ENCODE assay signal across 12 cellular contexts in genomic region chrX:119885554-119886428, GRCh38. TPM values are rescaled to one million over a fixed set of nuclear protein-coding genes. Genes with fewer than 3 reads are reported as not detected.
DNase-seq lines count a peak whose midpoint lies in the region; ATAC-seq, FAIRE-seq and TF ChIP-seq lines count a peak whose summit lies in the region.
"Had no signal": no experiment of that assay in that cellular context is flagged by ENCODE, and none has a peak within 500 bp of the region (broad histone marks: within the 10 kb centered on the region; RNA-seq: fewer than 3 reads in every experiment).

No MANE protein-coding gene starts in this region.

- H3K27me3 ChIP-seq in endothelial cell of umbilical vein (ENCODE audit: control insufficient read depth in 2 of 2, insufficient read depth in 2 of 2, low read length in 2 of 2) = no peaks in the 10 kb centered on the region
- H3K27me3 ChIP-seq in subcutaneous abdominal adipose tissue (ENCODE audit: control insufficient read depth in 5 of 5, insufficient read depth in 4 of 5, low read length in 5 of 5) = peaks cover 0 to 13% (median 3%) of the 10 kb centered on the region in 5 donors

- DNase-seq in activated T-cell treated with anti-CD3 and anti-CD28 coated beads, Interleukin-2, amount 50 U/mL, for 72 hours = peak; percentile 18 to 23
- DNase-seq in activated T-cell treated with anti-CD3 and anti-CD28 coated beads, Interleukin-2, amount 50 U/mL, for 1 hour = no peak
- DNase-seq in SHP77 (lab: John Stamatoyannopoulos, UW) (peak; percentile 77 to 82), endothelial cell of umbilical vein (ENCODE audit: low read depth, low spot score) (no peak), anterior cingulate cortex (lab: John Stamatoyannopoulos, UW) (no peak)
- DNase-seq: COR-L47, KG1, occipital lobe had no signal

- intact Hi-C loops in endothelial cell of umbilical vein (cut with micrococcal nuclease) = no loop called here

- no peak overlapping the region for H3K27ac Mint-ChIP-seq in activated T-cell treated with anti-CD3 and anti-CD28 coated beads, Interleukin-2, amount 50 U/mL, for 72 hours

- TF ChIP-seq POLR2A in endothelial cell of umbilical vein (IDR thresholded peaks at IDR 0.05; ENCODE audit: low read depth, low read length) = no peak

- H3K36me3 ChIP-seq in endothelial cell of umbilical vein (ENCODE audit: control insufficient read depth in 2 of 2, extremely low read depth in 1 of 2, insufficient read depth in 2 of 2, low read length in 2 of 2) (no peaks in the 10 kb centered on the region), subcutaneous abdominal adipose tissue (ENCODE audit: control insufficient read depth in 5 of 5, insufficient read depth in 5 of 5, low read length in 5 of 5) (no peaks in the 10 kb centered on the region)

- H3K4me1 Mint-ChIP-seq in activated T-cell treated with anti-CD3 and anti-CD28 coated beads, Interleukin-2, amount 50 U/mL, for 72 hours (ENCODE audit: low read depth) = peaks cover 8% of the 10 kb centered on the region

- no peak overlapping the region for H2AFZ ChIP-seq in endothelial cell of umbilical vein (ENCODE audit: low read depth, low read length)

- H3K4me3 ChIP-seq in endothelial cell of umbilical vein (replicated peaks in 1 of 3; ENCODE audit: insufficient read depth in 1 of 3, low read depth in 1 of 3, low read length in 3 of 3) (no peak overlapping the region), subcutaneous abdominal adipose tissue (ENCODE audit: low read depth in 1 of 5, low read length in 5 of 5) (peak overlapping the region in 4 of 5 donors; percentile 7 to 38 (median 24))

- H3K9me1 ChIP-seq in endothelial cell of umbilical vein (replicated peaks; ENCODE audit: control insufficient read depth, extremely low read depth, insufficient read depth, low read length) = no peaks in the 10 kb centered on the region

- peak overlapping the region; percentile 14 to 69 for H3K4me3 Mint-ChIP-seq in activated T-cell treated with anti-CD3 and anti-CD28 coated beads, Interleukin-2, amount 50 U/mL, for 72 hours

- dilution Hi-C loops in endothelial cell of umbilical vein (cut with MboI; ENCODE audit: extremely low pct_ligation_motif_present, low sequenced_read_pairs) = no loop called here

- H4K20me1 ChIP-seq in endothelial cell of umbilical vein (replicated peaks; ENCODE audit: control insufficient read depth, extremely low read depth, insufficient read depth, low read length) = no peaks in the 10 kb centered on the region

- no peak overlapping the region for H3K27ac ChIP-seq in endothelial cell of umbilical vein (ENCODE audit: insufficient read depth, low read depth, low read length)
- no peak overlapping the region for H3K27ac ChIP-seq in subcutaneous abdominal adipose tissue (ENCODE audit: low read depth, low read length)

- peaks cover 6% of the 10 kb centered on the region for H3K27me3 Mint-ChIP-seq in activated T-cell treated with anti-CD3 and anti-CD28 coated beads, Interleukin-2, amount 50 U/mL, for 72 hours (ENCODE audit: low read depth)

- FAIRE-seq in endothelial cell of umbilical vein (lab: Jason Lieb, UNC) = peak; percentile 38

- H3K4me2 ChIP-seq in endothelial cell of umbilical vein (ENCODE audit: insufficient read depth, low read length) = no peak overlapping the region

- H3K9me3 ChIP-seq in endothelial cell of umbilical vein (replicated peaks; ENCODE audit: control insufficient read depth, insufficient read depth, low read length) (no peaks in the 10 kb centered on the region), subcutaneous abdominal adipose tissue (ENCODE audit: control insufficient read depth in 5 of 5, low read length in 5 of 5) (no peaks in the 10 kb centered on the region)

- POLR2A ChIA-PET in endothelial cell of umbilical vein (lab: Charles Lee) = no interaction called here

- H3K9me3 Mint-ChIP-seq in activated T-cell treated with anti-CD3 and anti-CD28 coated beads, Interleukin-2, amount 50 U/mL, for 72 hours = no peaks in the 10 kb centered on the region

- CTCF ChIA-PET in endothelial cell of umbilical vein (lab: Charles Lee) = no interaction called here

- no peaks in the 10 kb centered on the region for H3K79me2 ChIP-seq in endothelial cell of umbilical vein (ENCODE audit: control insufficient read depth, insufficient read depth, low read length)

- peak; percentile 61 to 73 for ATAC-seq in activated T-cell treated with anti-CD3 and anti-CD28 coated beads, Interleukin-2, amount 50 U/mL, for 72 hours (replicated peaks in 1 of 2)
- ATAC-seq in GM18498 (IDR thresholded peaks at IDR 0.05; ENCODE audit: unreplicated experiment) (no peak), GM19351 (IDR thresholded peaks at IDR 0.05; ENCODE audit: unreplicated experiment) (no peak)

- BruUV-seq in endothelial cell of umbilical vein (replicated peaks; lab: Mats Ljungman, UMichigan) = no TSS peak

- H3K4me1 ChIP-seq in endothelial cell of umbilical vein (ENCODE audit: control insufficient read depth, extremely low read depth, insufficient read depth, low read length) (no peaks in the 10 kb centered on the region), subcutaneous abdominal adipose tissue (ENCODE audit: control insufficient read depth in 5 of 5, insufficient read depth in 5 of 5, low read length in 5 of 5) (peaks cover 0 to 4% (median 0%) of the 10 kb centered on the region in 5 donors)

- no peak for TF ChIP-seq CTCF in endothelial cell of umbilical vein (IDR thresholded peaks at IDR 0.05; ENCODE audit: extremely low read depth in 1 of 2, insufficient read depth in 1 of 2, low read depth in 1 of 2, low read length in 2 of 2)

- H3K36me3 Mint-ChIP-seq in activated T-cell treated with anti-CD3 and anti-CD28 coated beads, Interleukin-2, amount 50 U/mL, for 72 hours (ENCODE audit: insufficient read depth in 2 of 2) = no peaks in the 10 kb centered on the region

- H3K9ac ChIP-seq in endothelial cell of umbilical vein (replicated peaks; ENCODE audit: extremely low read depth, insufficient read depth, low read length) = no peak overlapping the region
- H3K9ac ChIP-seq in subcutaneous abdominal adipose tissue (ENCODE audit: low read length in 5 of 5) = peak overlapping the region in 1 of 5 donors; percentile 6

RNA-seq across cellular contexts. Expression of gene AKAP14, which starts 9.9 kb away (rescaled TPM):
- total RNA-seq in activated T-cell treated with anti-CD3 and anti-CD28 coated beads, Interleukin-2, amount 50 U/mL, for 72 hours = not detected
- not detected in 2 replicates for total RNA-seq in endothelial cell of umbilical vein
- not detected in 2 replicates for polyA plus RNA-seq in endothelial cell of umbilical vein
- polyA plus RNA-seq in endothelial cell of umbilical vein (2011; cell fraction: cytosol; rRNA removed) = not detected in 2 replicates
- not detected in 2 replicates for polyA plus RNA-seq in endothelial cell of umbilical vein (2011; cell fraction: nucleus; rRNA removed)
- polyA plus RNA-seq in endothelial cell of umbilical vein (2012) = not detected in 2 replicates
- not detected in 2 replicates for polyA minus RNA-seq in endothelial cell of umbilical vein
- polyA minus RNA-seq in endothelial cell of umbilical vein (2011; cell fraction: cytosol; rRNA and poly(A)+ RNA removed) = not detected
- not detected in 2 replicates for polyA minus RNA-seq in endothelial cell of umbilical vein (2011; cell fraction: nucleus; rRNA and poly(A)+ RNA removed)
- total RNA-seq: fibroblast of lung had no signal
- polyA plus RNA-seq: fibroblast of lung had no signal

RNA-seq across cellular contexts. Expression of gene NDUFA1, which starts 14.2 kb away (rescaled TPM):
- total RNA-seq in activated T-cell treated with anti-CD3 and anti-CD28 coated beads, Interleukin-2, amount 50 U/mL, for 72 hours = 10 to 100 TPM; 55.7 to 63.7 TPM
- total RNA-seq in endothelial cell of umbilical vein = 89.9 and 96.3 TPM in 2 replicates
- polyA plus RNA-seq in endothelial cell of umbilical vein = 61.2 and 93.4 TPM in 2 replicates
- 110 and 150 TPM in 2 replicates for polyA plus RNA-seq in endothelial cell of umbilical vein (2011; cell fraction: cytosol; rRNA removed)
- 32.0 and 40.3 TPM in 2 replicates for polyA plus RNA-seq in endothelial cell of umbilical vein (2011; cell fraction: nucleus; rRNA removed)
- polyA plus RNA-seq in endothelial cell of umbilical vein (2012) = 170 and 190 TPM in 2 replicates
- 47.1 and 50.5 TPM in 2 replicates for polyA minus RNA-seq in endothelial cell of umbilical vein
- 51.4 TPM for polyA minus RNA-seq in endothelial cell of umbilical vein (2011; cell fraction: cytosol; rRNA and poly(A)+ RNA removed)
- 4.5 and 5.0 TPM in 2 replicates for polyA minus RNA-seq in endothelial cell of umbilical vein (2011; cell fraction: nucleus; rRNA and poly(A)+ RNA removed)

RNA-seq across cellular contexts. Expression of gene RNF113A, which starts 14.3 kb away (rescaled TPM):
- 10 to 100 TPM; 44.8 to 47.3 TPM for total RNA-seq in activated T-cell treated with anti-CD3 and anti-CD28 coated beads, Interleukin-2, amount 50 U/mL, for 72 hours
- total RNA-seq in endothelial cell of umbilical vein = 10.2 and 11.7 TPM in 2 replicates
- polyA plus RNA-seq in endothelial cell of umbilical vein = 8.7 and 9.4 TPM in 2 replicates
- 12.4 and 14.7 TPM in 2 replicates for polyA plus RNA-seq in endothelial cell of umbilical vein (2011; cell fraction: cytosol; rRNA removed)
- 7.3 and 8.4 TPM in 2 replicates for polyA plus RNA-seq in endothelial cell of umbilical vein (2011; cell fraction: nucleus; rRNA removed)
- 12.2 and 12.8 TPM in 2 replicates for polyA plus RNA-seq in endothelial cell of umbilical vein (2012)
- 4.4 and 6.9 TPM in 2 replicates for polyA minus RNA-seq in endothelial cell of umbilical vein
- 11.1 TPM for polyA minus RNA-seq in endothelial cell of umbilical vein (2011; cell fraction: cytosol; rRNA and poly(A)+ RNA removed)
- 1.5 TPM in 2 replicates for polyA minus RNA-seq in endothelial cell of umbilical vein (2011; cell fraction: nucleus; rRNA and poly(A)+ RNA removed)

RNA-seq across cellular contexts. Expression of gene UPF3B, which starts 33.0 kb away (rescaled TPM):
- 10 to 100 TPM; 20.4 to 25.6 TPM for total RNA-seq in activated T-cell treated with anti-CD3 and anti-CD28 coated beads, Interleukin-2, amount 50 U/mL, for 72 hours
- 10.2 and 11.9 TPM in 2 replicates for total RNA-seq in endothelial cell of umbilical vein
- polyA plus RNA-seq in endothelial cell of umbilical vein = 2.2 and 3.7 TPM in 2 replicates
- 7.1 and 7.5 TPM in 2 replicates for polyA plus RNA-seq in endothelial cell of umbilical vein (2011; cell fraction: cytosol; rRNA removed)
- polyA plus RNA-seq in endothelial cell of umbilical vein (2011; cell fraction: nucleus; rRNA removed) = 8.8 and 13.2 TPM in 2 replicates
- 11.2 and 14.3 TPM in 2 replicates for polyA plus RNA-seq in endothelial cell of umbilical vein (2012)
- polyA minus RNA-seq in endothelial cell of umbilical vein = 3.2 and 5.0 TPM in 2 replicates
- 6.8 TPM for polyA minus RNA-seq in endothelial cell of umbilical vein (2011; cell fraction: cytosol; rRNA and poly(A)+ RNA removed)
- 2.9 and 3.9 TPM in 2 replicates for polyA minus RNA-seq in endothelial cell of umbilical vein (2011; cell fraction: nucleus; rRNA and poly(A)+ RNA removed)

RNA-seq across cellular contexts. Expression of gene NKAP, which starts 57.8 kb away (rescaled TPM):
- 10 to 100 TPM; 17.7 to 19.0 TPM for total RNA-seq in activated T-cell treated with anti-CD3 and anti-CD28 coated beads, Interleukin-2, amount 50 U/mL, for 72 hours
- total RNA-seq in endothelial cell of umbilical vein = 7.8 and 8.0 TPM in 2 replicates
- polyA plus RNA-seq in endothelial cell of umbilical vein = 2.2 and 2.5 TPM in 2 replicates
- 2.5 and 2.8 TPM in 2 replicates for polyA plus RNA-seq in endothelial cell of umbilical vein (2011; cell fraction: cytosol; rRNA removed)
- polyA plus RNA-seq in endothelial cell of umbilical vein (2011; cell fraction: nucleus; rRNA removed) = 1.4 and 2.3 TPM in 2 replicates
- polyA plus RNA-seq in endothelial cell of umbilical vein (2012) = 5.9 and 7.2 TPM in 2 replicates
- polyA minus RNA-seq in endothelial cell of umbilical vein = 1.1 and 1.6 TPM in 2 replicates
- polyA minus RNA-seq in endothelial cell of umbilical vein (2011; cell fraction: cytosol; rRNA and poly(A)+ RNA removed) = 3.3 TPM
- 2.5 and 3.0 TPM in 2 replicates for polyA minus RNA-seq in endothelial cell of umbilical vein (2011; cell fraction: nucleus; rRNA and poly(A)+ RNA removed)

Comparison
In these comparisons a context has a peak if more than half of its experiments do, and no peak if none do; other contexts are left out.
1. DNase-seq: peak in activated T-cell treated with anti-CD3 and anti-CD28 coated beads, Interleukin-2, amount 50 U/mL, for 72 hours (2 of 2) and SHP77 (2 of 2); none in activated T-cell treated with anti-CD3 and anti-CD28 coated beads, Interleukin-2, amount 50 U/mL, for 1 hour (single experiment), endothelial cell of umbilical vein (single experiment) and anterior cingulate cortex (0 of 58).
2. ATAC-seq: peak in activated T-cell treated with anti-CD3 and anti-CD28 coated beads, Interleukin-2, amount 50 U/mL, for 72 hours (2 of 2); none in GM18498 (single experiment) and GM19351 (single experiment).
3. H3K4me3 ChIP-seq: peak in subcutaneous abdominal adipose tissue (4 of 5); none in endothelial cell of umbilical vein (0 of 3).